Comparison of ENCODE assay signal across 8 cellular contexts in genomic region chr20:8019178-8019997, GRCh38. TPM values are rescaled to one million over a fixed set of nuclear protein-coding genes. Genes with fewer than 3 reads are reported as not detected.
DNase-seq lines count a peak whose midpoint lies in the region; ATAC-seq, FAIRE-seq and TF ChIP-seq lines count a peak whose summit lies in the region.

TMX4 (minus strand) TSS chr20:8019761; CDS start chr20:8019613, 148 bp downstream.

- H3K4me3 ChIP-seq in HepG2 (replicated peaks in 1 of 3; ENCODE audit: insufficient read depth in 1 of 3, low read depth in 2 of 3, low read length in 3 of 3), result peak within 1 kb of the TSS; percentile 74 to 89 (median 87)

- H3K4me3 Mint-ChIP-seq in dendritic cell treated with granulocyte-macrophage colony-stimulating factor and Interleukin-4, amounts not matched to agents 40 ng/mL and 50 ng/mL, for 4 days, result peak within 1 kb of the TSS; percentile 90

- peak within 1 kb of the TSS; percentile 90 for H3K27ac Mint-ChIP-seq in dendritic cell treated with granulocyte-macrophage colony-stimulating factor and Interleukin-4, amounts not matched to agents 40 ng/mL and 50 ng/mL, for 4 days

- H3K4me1 Mint-ChIP-seq in dendritic cell treated with granulocyte-macrophage colony-stimulating factor and Interleukin-4, amounts not matched to agents 40 ng/mL and 50 ng/mL, for 4 days (ENCODE audit: low read depth), result peaks cover 21% of the 10 kb centered on the region

- in situ Hi-C loops in HepG2 (cut with HindIII; ENCODE audit: extremely low pct_ligation_motif_present, low pct_unique_long_range_greater_than_20kb), result no loop called here

- H3K9ac ChIP-seq in HepG2 (ENCODE audit: insufficient read depth, low read depth, low read length), result peak within 1 kb of the TSS; percentile 94

- ATAC-seq in GM19324 (IDR thresholded peaks at IDR 0.05; ENCODE audit: low FRiP score, unreplicated experiment), result peak; percentile 92
- peak; percentile 69 for ATAC-seq in HG03469 (IDR thresholded peaks at IDR 0.05; ENCODE audit: unreplicated experiment)
- ATAC-seq in HepG2, result peak; percentile 92

- peak; percentile 76 for TF ChIP-seq CTCF in HepG2 (CRISPR knock-in tag; IDR thresholded peaks at IDR 0.05)

- TF ChIP-seq POLR2A in HepG2 (IDR thresholded peaks at IDR 0.05; ENCODE audit: insufficient read depth in 1 of 2, low read depth in 2 of 2, low read length in 2 of 2), result peak; percentile 97 to 99

- H3K27me3 Mint-ChIP-seq in dendritic cell treated with granulocyte-macrophage colony-stimulating factor and Interleukin-4, amounts not matched to agents 40 ng/mL and 50 ng/mL, for 4 days, result no peaks in the 10 kb centered on the region

- peak within 1 kb of the TSS; percentile 96 for H3K4me2 ChIP-seq in HepG2 (ENCODE audit: low read depth, low read length)

- H3K27ac ChIP-seq in HepG2 (ENCODE audit: extremely low read length, insufficient read depth, low read length), result peak within 1 kb of the TSS; percentile 94

- under 1% methylated on average over 56 of the region's 96 CpGs for WGBS in HepG2 (ENCODE audit: low lambda C conversion rate)

- CTCF ChIA-PET in HepG2 (lab: Yijun Ruan, JAX; ENCODE audit: low intra/inter-chr PET ratio, low total read pairs), result interaction anchor here (1.4 kb wide), 1 partner anchor 39 kb away, joined by 5 read pairs; no protein-coding TSS in a partner anchor

- no peaks in the 10 kb centered on the region for H3K27me3 ChIP-seq in HepG2 (ENCODE audit: control insufficient read depth in 1 of 2, insufficient read depth in 2 of 2, low read length in 2 of 2)

- peak; percentile 80 for FAIRE-seq in HepG2 (lab: Jason Lieb, UNC)

- no peaks in the 10 kb centered on the region for H3K9me3 Mint-ChIP-seq in dendritic cell treated with granulocyte-macrophage colony-stimulating factor and Interleukin-4, amounts not matched to agents 40 ng/mL and 50 ng/mL, for 4 days

- intact Hi-C loops in dendritic cell treated with granulocyte-macrophage colony-stimulating factor and Interleukin-4, amounts not matched to agents 40 ng/mL and 50 ng/mL, for 4 days (cut with micrococcal nuclease), result no loop called here
- intact Hi-C loops in HepG2 (cut with micrococcal nuclease; ENCODE audit: unreplicated experiment), result loop anchor here (1.0 kb wide), 2 partner anchors 39 to 83 kb away; no protein-coding TSS in a partner anchor

- TF ChIP-seq EP300 in HepG2 (IDR thresholded peaks at IDR 0.05; ENCODE audit: low read depth in 2 of 2, low read length in 2 of 2) (peak; percentile 32 to 85; a peak in 3 of 4 replicates), HepG2 (CRISPR knock-in tag; IDR thresholded peaks at IDR 0.05; ENCODE audit: borderline replicate concordance) (0 out of 2 replicates have a peak, but pooled peaks have one; percentile 11)

- peak; percentile 31 to 96 (median 87) for DNase-seq in C1 segment of cervical spinal cord (lab: John Stamatoyannopoulos, UW)
- DNase-seq in NCI-H526 (lab: John Stamatoyannopoulos, UW), result peak; percentile 94 to 99
- peak; percentile 71 to 84 for DNase-seq in activated CD4-positive, alpha-beta T cell treated with anti-CD3 and anti-CD28 coated beads, Interleukin-2, amount 50 U/mL, for 24 hours (ENCODE audit: low read depth in 1 of 2, low spot score in 1 of 2)
- peak; percentile 98 for DNase-seq in HepG2 (ENCODE audit: low spot score)
- peak; percentile 90 for DNase-seq in stimulated activated CD4-positive, alpha-beta T cell treated with anti-CD3 and anti-CD28 coated beads, Interleukin-4, amount 100 ng/mL, for 1 hour

- peak within 1 kb of the TSS; percentile 52 for H2AFZ ChIP-seq in HepG2 (ENCODE audit: low read length)

- no peaks in the 10 kb centered on the region for H3K9me3 ChIP-seq in HepG2 (ENCODE audit: low read length)

- peaks cover 19% of the 10 kb centered on the region for H3K4me1 ChIP-seq in HepG2 (ENCODE audit: insufficient read depth, low read length)

- peaks cover 6% of the 10 kb centered on the region for H3K36me3 Mint-ChIP-seq in dendritic cell treated with granulocyte-macrophage colony-stimulating factor and Interleukin-4, amounts not matched to agents 40 ng/mL and 50 ng/mL, for 4 days (ENCODE audit: low read depth)

- BruUV-seq in HepG2 (replicated peaks; lab: Mats Ljungman, UMichigan), result TSS peak; percentile 90

- no peaks in the 10 kb centered on the region for H3K36me3 ChIP-seq in HepG2 (replicated peaks in 1 of 2; ENCODE audit: control insufficient read depth in 1 of 2, insufficient read depth in 2 of 2, low read length in 2 of 2)

- TF ChIP-seq RAD21 in HepG2 (CRISPR knock-in tag; IDR thresholded peaks at IDR 0.05), result peak; percentile 90

- no peaks in the 10 kb centered on the region for H3K79me2 ChIP-seq in HepG2 (ENCODE audit: insufficient read depth, low read length)

- POLR2A ChIA-PET in HepG2 (lab: Yijun Ruan, JAX), result interaction anchor here (0.6 to 1.2 kb wide), 12 partner anchors 11 to 103 kb away, joined by 3 to 6 read pairs (median 4); no protein-coding TSS in a partner anchor

- H4K20me1 ChIP-seq in HepG2 (ENCODE audit: insufficient read depth, low read length), result no peaks in the 10 kb centered on the region

TF ChIP-seq in HepG2, 621 proteins besides CTCF, POLR2A, EP300 and RAD21 (continues in another document):
- TF ChIP-seq DDIT3 (CRISPR knock-in tag; IDR thresholded peaks at IDR 0.05), result no peak
- peak; percentile 43; the same call in 1 of the 2 replicates for TF ChIP-seq RBAK (CRISPR knock-in tag; IDR thresholded peaks at IDR 0.05)
- TF ChIP-seq ZSCAN25 (CRISPR knock-in tag; IDR thresholded peaks at IDR 0.05), result peak; percentile 42; the same call in 1 of the 2 replicates
- no peak; the same call in 1 of the 2 replicates for TF ChIP-seq ONECUT2 (CRISPR knock-in tag; IDR thresholded peaks at IDR 0.05)
- no peak for TF ChIP-seq ZNF652 (CRISPR knock-in tag; IDR thresholded peaks at IDR 0.05; ENCODE audit: borderline replicate concordance, low read depth)
- no peak for TF ChIP-seq SYNCRIP (IDR thresholded peaks at IDR 0.05; ENCODE audit: insufficient read depth, low read depth, low read length)
- TF ChIP-seq ZBTB25 (CRISPR knock-in tag; IDR thresholded peaks at IDR 0.05), result peak; percentile 25
- peak; percentile 59; the same call in 1 of the 2 replicates for TF ChIP-seq ZNF605 (CRISPR knock-in tag; IDR thresholded peaks at IDR 0.05)
- TF ChIP-seq ZBTB2 (CRISPR knock-in tag; IDR thresholded peaks at IDR 0.05; ENCODE audit: low read depth), result peak; percentile 14; the same call in 1 of the 2 replicates
- no peak for TF ChIP-seq SMAD3 (CRISPR knock-in tag; IDR thresholded peaks at IDR 0.05)

RNA-seq across cellular contexts. Expression of gene TMX4, which starts in this region (rescaled TPM):
- 15.4 and 21.4 TPM in 2 replicates for total RNA-seq in HepG2 (2016; rRNA removed; fragmentation: Illumina TruSeq; extraction: Trizol)
- 3.6 and 5.2 TPM in 2 replicates for total RNA-seq in HepG2 (2016; cell fraction: cytosol; rRNA removed; fragmentation: Illumina TruSeq; extraction: Trizol; ENCODE audit: low read depth)
- 15.2 and 20.2 TPM in 2 replicates for total RNA-seq in HepG2 (2016; cell fraction: insoluble cytoplasmic fraction; rRNA removed; fragmentation: Illumina TruSeq; extraction: Trizol)
- total RNA-seq in HepG2 (2016; cell fraction: membrane; rRNA removed; fragmentation: Illumina TruSeq; extraction: Trizol), result 12.5 and 12.7 TPM in 2 replicates
- total RNA-seq in HepG2 (2016; cell fraction: nucleus; rRNA removed; fragmentation: Illumina TruSeq; extraction: Trizol), result 19.9 and 23.3 TPM in 2 replicates
- 6.4 and 7.6 TPM in 2 replicates for polyA plus RNA-seq in HepG2 (2011; rRNA removed)
- polyA plus RNA-seq in HepG2 (2011; cell fraction: cytosol; rRNA removed), result 4.7 and 7.3 TPM in 2 replicates
- polyA plus RNA-seq in HepG2 (2011; cell fraction: nucleus; rRNA removed), result 1.7 and 1.9 TPM in 2 replicates
- polyA plus RNA-seq in HepG2 (2012), result 8.8 and 9.0 TPM in 2 replicates
- 5.9 and 6.2 TPM in 2 replicates for polyA plus RNA-seq in HepG2 (2016; cell fraction: cytosol; fragmentation: Illumina TruSeq; extraction: Trizol; ENCODE audit: low read depth)
- 12.9 and 13.1 TPM in 2 replicates for polyA plus RNA-seq in HepG2 (2016; cell fraction: insoluble cytoplasmic fraction; fragmentation: Illumina TruSeq; extraction: Trizol; ENCODE audit: low read depth)
- polyA plus RNA-seq in HepG2 (2016; cell fraction: membrane; fragmentation: Illumina TruSeq; extraction: Trizol; ENCODE audit: low read depth), result 10.4 and 10.9 TPM in 2 replicates
- 17.5 and 19.7 TPM in 2 replicates for polyA plus RNA-seq in HepG2 (2016; cell fraction: nucleus; fragmentation: Illumina TruSeq; extraction: Trizol; ENCODE audit: insufficient read depth, low read depth)
- 5.8 and 15.3 TPM in 2 replicates for polyA minus RNA-seq in HepG2 (2011; rRNA and poly(A)+ RNA removed; ENCODE audit: low replicate concordance)
- polyA minus RNA-seq in HepG2 (2011; cell fraction: cytosol; rRNA and poly(A)+ RNA removed), result 11.1 and 13.3 TPM in 2 replicates
- polyA minus RNA-seq in HepG2 (2011; cell fraction: nucleus; rRNA and poly(A)+ RNA removed), result 6.8 and 9.9 TPM in 2 replicates

Comparison
In these comparisons a context has a peak if more than half of its experiments do, and no peak if none do; other contexts are left out.
1. Peak in every context shown above with its lines: DNase-seq, ATAC-seq, H3K4me3 ChIP-seq and H3K27ac ChIP-seq.